In the genomic region with DNA sequence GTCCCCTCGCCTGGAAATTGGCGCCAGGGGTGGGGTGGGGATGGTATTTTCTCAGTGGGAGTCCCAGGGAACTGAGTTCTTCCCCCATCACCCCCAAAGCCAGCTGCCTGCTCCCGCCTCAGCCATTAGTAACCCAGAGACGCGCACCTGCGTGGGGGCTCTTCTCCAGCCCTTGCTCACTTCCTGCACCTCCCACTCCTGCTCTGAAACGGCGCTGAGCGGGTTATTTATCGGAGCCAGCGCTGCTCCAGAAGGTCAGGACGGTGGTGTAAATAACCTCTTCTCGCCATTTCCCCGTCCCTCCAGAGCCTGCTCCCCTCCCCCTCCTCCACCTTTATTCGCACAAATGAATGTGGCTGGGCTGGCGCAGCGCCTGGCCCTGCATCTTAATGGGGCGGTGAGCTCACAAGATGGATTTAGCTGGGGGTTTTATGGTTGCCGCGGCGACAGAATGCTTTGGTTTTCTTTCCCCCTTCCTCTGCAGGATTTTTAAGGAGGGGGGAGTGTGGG, we compare ENCODE assay signal across 1 cellular context.
A peak's percentile ranks its signal among the peaks of the same experiment; 100 is the strongest.
TF ChIP-seq lines count a peak whose summit lies in the region.

No MANE protein-coding gene starts in this region.

TF ChIP-seq in H1, 55 proteins besides CTCF, POLR2A, EP300 and RAD21 (continued from another document):
- peak; percentile 75 for TF ChIP-seq SP1 (IDR thresholded peaks at IDR 0.05; ENCODE audit: low read depth, low read length)
- peak; percentile 7 for TF ChIP-seq SAP30 (IDR thresholded peaks at IDR 0.05; ENCODE audit: insufficient read depth, insufficient replicate concordance, low read length)
- peak; percentile 86; the same call in 1 of the 2 replicates for TF ChIP-seq RBBP5 (IDR thresholded peaks at IDR 0.05; ENCODE audit: borderline replicate concordance, low read depth, low read length)
- no peak for TF ChIP-seq TCF12 (IDR thresholded peaks at IDR 0.05; ENCODE audit: low read depth, low read length)
- TF ChIP-seq, protein P1, sequence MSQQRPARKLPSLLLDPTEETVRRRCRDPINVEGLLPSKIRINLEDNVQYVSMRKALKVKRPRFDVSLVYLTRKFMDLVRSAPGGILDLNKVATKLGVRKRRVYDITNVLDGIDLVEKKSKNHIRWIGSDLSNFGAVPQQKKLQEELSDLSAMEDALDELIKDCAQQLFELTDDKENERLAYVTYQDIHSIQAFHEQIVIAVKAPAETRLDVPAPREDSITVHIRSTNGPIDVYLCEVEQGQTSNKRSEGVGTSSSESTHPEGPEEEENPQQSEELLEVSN (IDR thresholded peaks at IDR 0.05), result no peak
- peak; percentile 40; the same call in 1 of the 2 replicates for TF ChIP-seq YY1 (IDR thresholded peaks at IDR 0.05; ENCODE audit: low read depth, low read length)
- no peak for TF ChIP-seq RXRA (IDR thresholded peaks at IDR 0.05; ENCODE audit: insufficient read depth, low read depth, low read length)
- TF ChIP-seq PHF8 (conservative IDR thresholded peaks at IDR 0.05; ENCODE audit: low read depth, low read length), result no peak
- TF ChIP-seq SIRT6 (IDR thresholded peaks at IDR 0.05; ENCODE audit: low read length), result no peak
- TF ChIP-seq TEAD4 (IDR thresholded peaks at IDR 0.05; ENCODE audit: low read depth, low read length), result no peak
- TF ChIP-seq HDAC2 (IDR thresholded peaks at IDR 0.05; ENCODE audit: borderline replicate concordance in 1 of 2, low read depth in 2 of 2, low read length in 2 of 2), result no peak
- TF ChIP-seq JUN (IDR thresholded peaks at IDR 0.05; ENCODE audit: low read depth, low read length), result no peak
- no peak for TF ChIP-seq GABPA (IDR thresholded peaks at IDR 0.05; ENCODE audit: borderline replicate concordance, insufficient read depth, low read length)
- TF ChIP-seq, protein P2, sequence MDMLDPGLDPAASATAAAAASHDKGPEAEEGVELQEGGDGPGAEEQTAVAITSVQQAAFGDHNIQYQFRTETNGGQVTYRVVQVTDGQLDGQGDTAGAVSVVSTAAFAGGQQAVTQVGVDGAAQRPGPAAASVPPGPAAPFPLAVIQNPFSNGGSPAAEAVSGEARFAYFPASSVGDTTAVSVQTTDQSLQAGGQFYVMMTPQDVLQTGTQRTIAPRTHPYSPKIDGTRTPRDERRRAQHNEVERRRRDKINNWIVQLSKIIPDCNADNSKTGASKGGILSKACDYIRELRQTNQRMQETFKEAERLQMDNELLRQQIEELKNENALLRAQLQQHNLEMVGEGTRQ (IDR thresholded peaks at IDR 0.05; ENCODE audit: low read length), result no peak
- TF ChIP-seq SIX5 (IDR thresholded peaks at IDR 0.05; ENCODE audit: low read depth, low read length), result no peak
TF ChIP-seq in H1: peak in this region for 12.
